In the genomic region with DNA sequence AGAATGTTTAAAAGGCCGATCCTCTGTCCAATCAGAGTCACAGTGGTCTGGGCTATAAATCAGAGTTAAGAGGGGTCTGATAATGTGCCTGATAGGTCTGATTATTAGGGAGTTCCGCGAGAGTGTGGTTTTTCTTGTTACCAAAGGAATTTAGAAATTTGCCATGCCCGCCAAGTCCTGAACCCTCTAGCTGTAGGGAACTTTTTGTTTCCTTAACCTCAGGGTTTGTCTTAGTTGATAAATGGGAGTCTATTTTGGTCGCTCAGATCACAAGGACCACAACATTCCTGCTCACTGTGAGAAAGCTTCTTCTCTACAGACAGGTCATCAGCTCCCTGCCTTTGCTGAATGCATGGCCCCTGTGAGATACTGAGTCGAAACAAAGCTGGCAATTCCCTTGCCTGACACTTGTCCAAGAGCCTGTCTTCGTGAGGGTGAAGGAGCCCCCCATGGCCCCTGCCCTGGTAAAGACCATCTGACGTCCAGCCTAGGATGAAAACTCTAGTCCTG, we compare ENCODE assay signal across 19 cellular contexts.
A peak's percentile ranks its signal among the peaks of the same experiment; 100 is the strongest.
DNase-seq lines count a peak whose midpoint lies in the region; ATAC-seq and TF ChIP-seq lines count a peak whose summit lies in the region.
"Had no signal": no experiment of that assay in that cellular context is flagged by ENCODE, and none has a peak within 500 bp of the region (broad histone marks: within the 10 kb centered on the region; RNA-seq: fewer than 3 reads in every experiment).

No MANE protein-coding gene starts in this region.

- H3K27ac ChIP-seq in ectodermal cell (ENCODE audit: insufficient read depth, low read depth, low read length, poor library complexity, severe bottlenecking) (peak overlapping the region; percentile 55), neural progenitor cell (no peak overlapping the region)
- H3K27ac ChIP-seq: A549, C4-2B had no signal

- H3K9me3 ChIP-seq in ectodermal cell (ENCODE audit: control insufficient read depth, low read length) (no peaks in the 10 kb centered on the region), neural progenitor cell (ENCODE audit: low read depth) (no peaks in the 10 kb centered on the region)
- H3K9me3 ChIP-seq: A549, BE2C had no signal

- H3K4me1 Mint-ChIP-seq in neural progenitor cell = peaks cover 3% of the 10 kb centered on the region
- no peaks in the 10 kb centered on the region for H3K4me1 Mint-ChIP-seq in activated naive CD8-positive, alpha-beta T cell treated with anti-CD3 and anti-CD28 coated beads, Interleukin-2, amount 50 U/mL, for 24 hours
- H3K4me1 Mint-ChIP-seq: CD4-positive, alpha-beta memory T cell had no signal

- H3K27ac Mint-ChIP-seq in neural progenitor cell = no peak overlapping the region
- no peak overlapping the region for H3K27ac Mint-ChIP-seq in activated naive CD8-positive, alpha-beta T cell treated with anti-CD3 and anti-CD28 coated beads, Interleukin-2, amount 50 U/mL, for 24 hours
- H3K27ac Mint-ChIP-seq: CD4-positive, alpha-beta memory T cell; HFFc6 had no signal

- H3K36me3 ChIP-seq in ectodermal cell (ENCODE audit: control insufficient read depth, insufficient read depth, low read length) (no peaks in the 10 kb centered on the region), neural progenitor cell (no peaks in the 10 kb centered on the region)
- H3K36me3 ChIP-seq: BE2C had no signal

- H3K9ac ChIP-seq in neural progenitor cell = no peak overlapping the region

- TF ChIP-seq CTCF in neural progenitor cell (IDR thresholded peaks at IDR 0.05) = no peak

- no peaks in the 10 kb centered on the region for H3K27me3 Mint-ChIP-seq in neural progenitor cell (ENCODE audit: insufficient read depth, low read depth)
- peaks cover 11% of the 10 kb centered on the region for H3K27me3 Mint-ChIP-seq in activated naive CD8-positive, alpha-beta T cell treated with anti-CD3 and anti-CD28 coated beads, Interleukin-2, amount 50 U/mL, for 24 hours

- DNase-seq in islet precursor cell (peak; percentile 77), neural progenitor cell (ENCODE audit: low spot score) (no peak), NCI-H2081 treated with DMSO at 0.1 percent for 48 hours (lab: John Stamatoyannopoulos, UW) (no peak)
- DNase-seq in activated naive CD8-positive, alpha-beta T cell treated with anti-CD3 and anti-CD28 coated beads, Interleukin-2, amount 50 U/mL, for 24 hours = no peak
- DNase-seq: BE2C; CD4-positive, alpha-beta memory T cell; COR-L47; DMS153; DMS79 treated with DMSO at 0.1 percent for 48 hours; EL; GDM1; GOT3; HCEC 1CT; HFFc6 had no signal

- no peaks in the 10 kb centered on the region for H3K79me2 ChIP-seq in neural progenitor cell (ENCODE audit: low read depth)

- H3K4me1 ChIP-seq in ectodermal cell (ENCODE audit: control insufficient read depth, insufficient read depth, low read length) (peaks cover 17% of the 10 kb centered on the region), neural progenitor cell (peaks cover 7% of the 10 kb centered on the region)
- H3K4me1 ChIP-seq: A549, BE2C had no signal

- H3K27me3 ChIP-seq in ectodermal cell (ENCODE audit: control insufficient read depth, insufficient read depth, low read length, poor library complexity, severe bottlenecking) (no peaks in the 10 kb centered on the region), neural progenitor cell (no peaks in the 10 kb centered on the region)
- H3K27me3 ChIP-seq: BE2C had no signal

- no peaks in the 10 kb centered on the region for H4K20me1 ChIP-seq in neural progenitor cell (ENCODE audit: low read depth)

- H3K9me3 Mint-ChIP-seq in neural progenitor cell = no peaks in the 10 kb centered on the region
- H3K9me3 Mint-ChIP-seq in activated naive CD8-positive, alpha-beta T cell treated with anti-CD3 and anti-CD28 coated beads, Interleukin-2, amount 50 U/mL, for 24 hours = peaks cover 10% of the 10 kb centered on the region

- no peak overlapping the region for H3K4me3 ChIP-seq in ectodermal cell (ENCODE audit: insufficient read depth, low read depth, low read length)
- H3K4me3 ChIP-seq in neural progenitor cell = no peak overlapping the region
- H3K4me3 ChIP-seq: A549 had no signal

- peaks cover 2% of the 10 kb centered on the region for H3K36me3 Mint-ChIP-seq in neural progenitor cell
- no peaks in the 10 kb centered on the region for H3K36me3 Mint-ChIP-seq in activated naive CD8-positive, alpha-beta T cell treated with anti-CD3 and anti-CD28 coated beads, Interleukin-2, amount 50 U/mL, for 24 hours (ENCODE audit: low read depth)
- H3K36me3 Mint-ChIP-seq: CD4-positive, alpha-beta memory T cell had no signal

- peaks cover 8% of the 10 kb centered on the region for H3F3A ChIP-seq in neural progenitor cell (ENCODE audit: low read depth)

- ATAC-seq in HG03571 (IDR thresholded peaks at IDR 0.05; ENCODE audit: unreplicated experiment) = no peak
- no peak for ATAC-seq in activated naive CD8-positive, alpha-beta T cell treated with anti-CD3 and anti-CD28 coated beads, Interleukin-2, amount 50 U/mL, for 24 hours
- ATAC-seq: A549, HepG2 had no signal

- peak overlapping the region; percentile 43 for H2AFZ ChIP-seq in neural progenitor cell (replicated peaks)

- H3K4me2 ChIP-seq in neural progenitor cell = no peak overlapping the region
- H3K4me2 ChIP-seq: A549 had no signal

- no peak overlapping the region for H3K4me3 Mint-ChIP-seq in neural progenitor cell
- no peak overlapping the region for H3K4me3 Mint-ChIP-seq in activated naive CD8-positive, alpha-beta T cell treated with anti-CD3 and anti-CD28 coated beads, Interleukin-2, amount 50 U/mL, for 24 hours
- H3K4me3 Mint-ChIP-seq: CD4-positive, alpha-beta memory T cell; HFFc6 had no signal

- 50 to 67% methylated on average over 8 of the region's 8 CpGs for WGBS in ectodermal cell, 2 experiments
